ENCODE assay signal across 1 cellular context in the genomic region with DNA sequence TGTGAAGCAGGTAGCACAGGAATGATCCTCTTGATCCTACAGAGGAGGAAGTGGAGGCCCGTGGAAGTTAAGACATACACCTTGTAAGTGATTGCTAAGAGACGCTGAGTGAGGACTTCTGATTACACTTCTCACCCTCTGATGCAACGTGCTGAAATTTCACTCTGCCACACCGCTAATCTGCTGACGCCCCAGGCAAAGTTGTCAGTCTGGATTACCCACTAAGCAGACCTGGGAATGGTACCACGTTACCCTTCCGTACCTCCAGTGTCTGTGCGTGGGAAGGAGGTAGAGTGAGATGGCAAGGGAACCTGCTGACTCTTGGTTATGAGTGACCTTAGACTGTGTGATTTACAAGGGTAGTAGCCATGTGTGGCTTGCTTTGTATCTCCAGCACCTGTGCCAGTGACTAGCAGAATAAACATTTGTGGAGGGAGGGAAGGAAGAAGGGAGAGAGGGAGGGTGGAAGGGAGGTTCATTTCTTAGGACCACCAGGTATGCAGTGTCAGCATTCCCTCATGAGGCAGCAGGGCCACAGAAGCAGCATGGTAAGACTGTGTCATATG.
TF ChIP-seq lines count a peak whose summit lies in the region.

No MANE protein-coding gene starts in this region.

TF ChIP-seq in K562, 482 proteins besides CTCF, POLR2A, EP300 and RAD21 (continued from another document and continues in another):
- TF ChIP-seq ZNF165 (CRISPR knock-in tag; IDR thresholded peaks at IDR 0.05; ENCODE audit: borderline replicate concordance) (0 out of 2 replicates have a peak, but pooled peaks have one; percentile 34), PRPF4 (IDR thresholded peaks at IDR 0.05; ENCODE audit: insufficient read depth, low read depth, low read length, poor library complexity, severe bottlenecking) (no peak), HSF4 (CRISPR knock-in tag; IDR thresholded peaks at IDR 0.05; ENCODE audit: borderline replicate concordance) (peak; percentile 80; the same call in 1 of the 2 replicates), NFXL1 (CRISPR knock-in tag; IDR thresholded peaks at IDR 0.05) (peak; percentile 88; the same call in 1 of the 2 replicates), LARP7 (IDR thresholded peaks at IDR 0.05) (no peak), DDX20 (tag; IDR thresholded peaks at IDR 0.05; ENCODE audit: low read depth) (peak; percentile 66; the same call in 1 of the 2 replicates), KLF10 (CRISPR knock-in tag; IDR thresholded peaks at IDR 0.05) (no peak), NR3C1 (CRISPR knock-in tag; IDR thresholded peaks at IDR 0.05) (no peak), GABPB2 (CRISPR knock-in tag; conservative IDR thresholded peaks at IDR 0.05) (no peak), SIX5 (IDR thresholded peaks at IDR 0.05; ENCODE audit: borderline replicate concordance in 1 of 2, insufficient read depth in 1 of 2, low read depth in 1 of 2, low read length in 2 of 2) (no peak), MAFG (tag; conservative IDR thresholded peaks at IDR 0.05) (peak; percentile 68; the same call in 1 of the 2 replicates), RB1 (IDR thresholded peaks at IDR 0.05; ENCODE audit: low read depth) (no peak), CXXC5 (CRISPR knock-in tag; IDR thresholded peaks at IDR 0.05) (peak; percentile 93), ZNF133 (CRISPR knock-in tag; IDR thresholded peaks at IDR 0.05) (no peak), SRF (CRISPR knock-in tag; IDR thresholded peaks at IDR 0.05) (0 out of 4 replicates have a peak, but pooled peaks of 1 of the 2 experiments have one; percentile 17), JUN (IDR thresholded peaks at IDR 0.05; ENCODE audit: borderline replicate concordance, low read depth, low read length) (peak; percentile 80), JUN (CRISPR knock-in tag; IDR thresholded peaks at IDR 0.05; ENCODE audit: borderline replicate concordance) (no peak), RBBP5 (IDR thresholded peaks at IDR 0.05; ENCODE audit: borderline replicate concordance, insufficient read depth, low read length, poor library complexity, severe bottlenecking) (no peak), TCF3 (CRISPR knock-in tag; IDR thresholded peaks at IDR 0.05) (peak; percentile 32; the same call in 1 of the 2 replicates), MEF2A (IDR thresholded peaks at IDR 0.05; ENCODE audit: control insufficient read depth, low read depth, low read length) (no peak), ZBED1 (IDR thresholded peaks at IDR 0.05) (no peak), CEBPB (tag; IDR thresholded peaks at IDR 0.05) (peak; percentile 91), ZNF121 (CRISPR knock-in tag; conservative IDR thresholded peaks at IDR 0.05) (no peak), FOXJ2 (tag; IDR thresholded peaks at IDR 0.05) (peak; percentile 84), CBFA2T2 (conservative IDR thresholded peaks at IDR 0.05) (no peak), ZNF124 (CRISPR knock-in tag; IDR thresholded peaks at IDR 0.05) (no peak), SLC30A9 (CRISPR knock-in tag; IDR thresholded peaks at IDR 0.05) (no peak), ZNF3 (CRISPR knock-in tag; IDR thresholded peaks at IDR 0.05) (no peak), PHB2 (IDR thresholded peaks at IDR 0.05; ENCODE audit: low read depth) (no peak)
- TF ChIP-seq, protein P1, sequence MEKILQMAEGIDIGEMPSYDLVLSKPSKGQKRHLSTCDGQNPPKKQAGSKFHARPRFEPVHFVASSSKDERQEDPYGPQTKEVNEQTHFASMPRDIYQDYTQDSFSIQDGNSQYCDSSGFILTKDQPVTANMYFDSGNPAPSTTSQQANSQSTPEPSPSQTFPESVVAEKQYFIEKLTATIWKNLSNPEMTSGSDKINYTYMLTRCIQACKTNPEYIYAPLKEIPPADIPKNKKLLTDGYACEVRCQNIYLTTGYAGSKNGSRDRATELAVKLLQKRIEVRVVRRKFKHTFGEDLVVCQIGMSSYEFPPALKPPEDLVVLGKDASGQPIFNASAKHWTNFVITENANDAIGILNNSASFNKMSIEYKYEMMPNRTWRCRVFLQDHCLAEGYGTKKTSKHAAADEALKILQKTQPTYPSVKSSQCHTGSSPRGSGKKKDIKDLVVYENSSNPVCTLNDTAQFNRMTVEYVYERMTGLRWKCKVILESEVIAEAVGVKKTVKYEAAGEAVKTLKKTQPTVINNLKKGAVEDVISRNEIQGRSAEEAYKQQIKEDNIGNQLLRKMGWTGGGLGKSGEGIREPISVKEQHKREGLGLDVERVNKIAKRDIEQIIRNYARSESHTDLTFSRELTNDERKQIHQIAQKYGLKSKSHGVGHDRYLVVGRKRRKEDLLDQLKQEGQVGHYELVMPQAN (IDR thresholded peaks at IDR 0.05; ENCODE audit: borderline replicate concordance) = no peak
- TF ChIP-seq, protein P2, sequence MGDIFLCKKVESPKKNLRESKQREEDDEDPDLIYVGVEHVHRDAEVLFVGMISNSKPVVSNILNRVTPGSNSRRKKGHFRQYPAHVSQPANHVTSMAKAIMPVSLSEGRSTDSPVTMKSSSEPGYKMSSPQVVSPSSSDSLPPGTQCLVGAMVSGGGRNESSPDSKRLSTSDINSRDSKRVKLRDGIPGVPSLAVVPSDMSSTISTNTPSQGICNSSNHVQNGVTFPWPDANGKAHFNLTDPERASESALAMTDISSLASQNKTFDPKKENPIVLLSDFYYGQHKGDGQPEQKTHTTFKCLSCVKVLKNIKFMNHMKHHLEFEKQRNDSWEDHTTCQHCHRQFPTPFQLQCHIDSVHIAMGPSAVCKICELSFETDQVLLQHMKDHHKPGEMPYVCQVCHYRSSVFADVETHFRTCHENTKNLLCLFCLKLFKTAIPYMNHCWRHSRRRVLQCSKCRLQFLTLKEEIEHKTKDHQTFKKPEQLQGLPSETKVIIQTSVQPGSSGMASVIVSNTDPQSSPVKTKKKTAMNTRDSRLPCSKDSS (IDR thresholded peaks at IDR 0.05; ENCODE audit: low read depth, partially characterized antibody) = no peak
- TF ChIP-seq, protein P3, sequence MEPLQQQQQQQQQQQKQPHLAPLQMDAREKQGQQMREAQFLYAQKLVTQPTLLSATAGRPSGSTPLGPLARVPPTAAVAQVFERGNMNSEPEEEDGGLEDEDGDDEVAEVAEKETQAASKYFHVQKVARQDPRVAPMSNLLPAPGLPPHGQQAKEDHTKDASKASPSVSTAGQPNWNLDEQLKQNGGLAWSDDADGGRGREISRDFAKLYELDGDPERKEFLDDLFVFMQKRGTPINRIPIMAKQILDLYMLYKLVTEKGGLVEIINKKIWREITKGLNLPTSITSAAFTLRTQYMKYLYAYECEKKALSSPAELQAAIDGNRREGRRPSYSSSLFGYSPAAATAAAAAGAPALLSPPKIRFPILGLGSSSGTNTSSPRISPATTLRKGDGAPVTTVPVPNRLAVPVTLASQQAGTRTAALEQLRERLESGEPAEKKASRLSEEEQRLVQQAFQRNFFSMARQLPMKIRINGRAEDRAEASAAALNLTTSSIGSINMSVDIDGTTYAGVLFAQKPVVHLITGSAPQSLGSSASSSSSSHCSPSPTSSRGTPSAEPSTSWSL (CRISPR knock-in tag; IDR thresholded peaks at IDR 0.05; ENCODE audit: borderline replicate concordance) = no peak
- TF ChIP-seq, protein P4, sequence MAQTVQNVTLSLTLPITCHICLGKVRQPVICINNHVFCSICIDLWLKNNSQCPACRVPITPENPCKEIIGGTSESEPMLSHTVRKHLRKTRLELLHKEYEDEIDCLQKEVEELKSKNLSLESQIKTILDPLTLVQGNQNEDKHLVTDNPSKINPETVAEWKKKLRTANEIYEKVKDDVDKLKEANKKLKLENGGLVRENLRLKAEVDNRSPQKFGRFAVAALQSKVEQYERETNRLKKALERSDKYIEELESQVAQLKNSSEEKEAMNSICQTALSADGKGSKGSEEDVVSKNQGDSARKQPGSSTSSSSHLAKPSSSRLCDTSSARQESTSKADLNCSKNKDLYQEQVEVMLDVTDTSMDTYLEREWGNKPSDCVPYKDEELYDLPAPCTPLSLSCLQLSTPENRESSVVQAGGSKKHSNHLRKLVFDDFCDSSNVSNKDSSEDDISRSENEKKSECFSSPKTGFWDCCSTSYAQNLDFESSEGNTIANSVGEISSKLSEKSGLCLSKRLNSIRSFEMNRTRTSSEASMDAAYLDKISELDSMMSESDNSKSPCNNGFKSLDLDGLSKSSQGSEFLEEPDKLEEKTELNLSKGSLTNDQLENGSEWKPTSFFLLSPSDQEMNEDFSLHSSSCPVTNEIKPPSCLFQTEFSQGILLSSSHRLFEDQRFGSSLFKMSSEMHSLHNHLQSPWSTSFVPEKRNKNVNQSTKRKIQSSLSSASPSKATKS (CRISPR knock-in tag; IDR thresholded peaks at IDR 0.05) = no peak
- TF ChIP-seq, protein P5, sequence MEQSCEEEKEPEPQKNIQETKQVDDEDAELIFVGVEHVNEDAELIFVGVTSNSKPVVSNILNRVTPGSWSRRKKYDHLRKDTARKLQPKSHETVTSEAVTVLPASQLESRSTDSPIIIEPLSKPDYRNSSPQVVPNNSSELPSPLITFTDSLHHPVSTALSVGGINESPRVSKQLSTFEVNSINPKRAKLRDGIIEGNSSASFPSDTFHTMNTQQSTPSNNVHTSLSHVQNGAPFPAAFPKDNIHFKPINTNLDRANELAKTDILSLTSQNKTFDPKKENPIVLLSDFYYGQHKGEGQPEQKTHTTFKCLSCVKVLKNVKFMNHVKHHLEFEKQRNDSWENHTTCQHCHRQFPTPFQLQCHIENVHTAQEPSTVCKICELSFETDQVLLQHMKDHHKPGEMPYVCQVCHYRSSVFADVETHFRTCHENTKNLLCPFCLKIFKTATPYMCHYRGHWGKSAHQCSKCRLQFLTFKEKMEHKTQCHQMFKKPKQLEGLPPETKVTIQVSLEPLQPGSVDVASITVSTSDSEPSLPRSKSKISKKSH (CRISPR knock-in tag; IDR thresholded peaks at IDR 0.05) = no peak
- TF ChIP-seq, protein P6, sequence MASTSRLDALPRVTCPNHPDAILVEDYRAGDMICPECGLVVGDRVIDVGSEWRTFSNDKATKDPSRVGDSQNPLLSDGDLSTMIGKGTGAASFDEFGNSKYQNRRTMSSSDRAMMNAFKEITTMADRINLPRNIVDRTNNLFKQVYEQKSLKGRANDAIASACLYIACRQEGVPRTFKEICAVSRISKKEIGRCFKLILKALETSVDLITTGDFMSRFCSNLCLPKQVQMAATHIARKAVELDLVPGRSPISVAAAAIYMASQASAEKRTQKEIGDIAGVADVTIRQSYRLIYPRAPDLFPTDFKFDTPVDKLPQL (IDR thresholded peaks at IDR 0.05; ENCODE audit: extremely low read depth, insufficient read length) = no peak
- TF ChIP-seq, protein P7, sequence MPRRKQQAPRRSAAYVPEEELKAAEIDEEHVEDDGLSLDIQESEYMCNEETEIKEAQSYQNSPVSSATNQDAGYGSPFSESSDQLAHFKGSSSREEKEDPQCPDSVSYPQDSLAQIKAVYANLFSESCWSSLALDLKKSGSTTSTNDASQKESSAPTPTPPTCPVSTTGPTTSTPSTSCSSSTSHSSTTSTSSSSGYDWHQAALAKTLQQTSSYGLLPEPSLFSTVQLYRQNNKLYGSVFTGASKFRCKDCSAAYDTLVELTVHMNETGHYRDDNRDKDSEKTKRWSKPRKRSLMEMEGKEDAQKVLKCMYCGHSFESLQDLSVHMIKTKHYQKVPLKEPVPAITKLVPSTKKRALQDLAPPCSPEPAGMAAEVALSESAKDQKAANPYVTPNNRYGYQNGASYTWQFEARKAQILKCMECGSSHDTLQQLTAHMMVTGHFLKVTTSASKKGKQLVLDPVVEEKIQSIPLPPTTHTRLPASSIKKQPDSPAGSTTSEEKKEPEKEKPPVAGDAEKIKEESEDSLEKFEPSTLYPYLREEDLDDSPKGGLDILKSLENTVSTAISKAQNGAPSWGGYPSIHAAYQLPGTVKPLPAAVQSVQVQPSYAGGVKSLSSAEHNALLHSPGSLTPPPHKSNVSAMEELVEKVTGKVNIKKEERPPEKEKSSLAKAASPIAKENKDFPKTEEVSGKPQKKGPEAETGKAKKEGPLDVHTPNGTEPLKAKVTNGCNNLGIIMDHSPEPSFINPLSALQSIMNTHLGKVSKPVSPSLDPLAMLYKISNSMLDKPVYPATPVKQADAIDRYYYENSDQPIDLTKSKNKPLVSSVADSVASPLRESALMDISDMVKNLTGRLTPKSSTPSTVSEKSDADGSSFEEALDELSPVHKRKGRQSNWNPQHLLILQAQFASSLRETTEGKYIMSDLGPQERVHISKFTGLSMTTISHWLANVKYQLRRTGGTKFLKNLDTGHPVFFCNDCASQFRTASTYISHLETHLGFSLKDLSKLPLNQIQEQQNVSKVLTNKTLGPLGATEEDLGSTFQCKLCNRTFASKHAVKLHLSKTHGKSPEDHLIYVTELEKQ (CRISPR knock-in tag; IDR thresholded peaks at IDR 0.05) = no peak
- TF ChIP-seq, protein P8, sequence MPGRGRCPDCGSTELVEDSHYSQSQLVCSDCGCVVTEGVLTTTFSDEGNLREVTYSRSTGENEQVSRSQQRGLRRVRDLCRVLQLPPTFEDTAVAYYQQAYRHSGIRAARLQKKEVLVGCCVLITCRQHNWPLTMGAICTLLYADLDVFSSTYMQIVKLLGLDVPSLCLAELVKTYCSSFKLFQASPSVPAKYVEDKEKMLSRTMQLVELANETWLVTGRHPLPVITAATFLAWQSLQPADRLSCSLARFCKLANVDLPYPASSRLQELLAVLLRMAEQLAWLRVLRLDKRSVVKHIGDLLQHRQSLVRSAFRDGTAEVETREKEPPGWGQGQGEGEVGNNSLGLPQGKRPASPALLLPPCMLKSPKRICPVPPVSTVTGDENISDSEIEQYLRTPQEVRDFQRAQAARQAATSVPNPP (IDR thresholded peaks at IDR 0.05; ENCODE audit: borderline replicate concordance, insufficient read depth, insufficient read length) = no peak
- TF ChIP-seq, protein P9, sequence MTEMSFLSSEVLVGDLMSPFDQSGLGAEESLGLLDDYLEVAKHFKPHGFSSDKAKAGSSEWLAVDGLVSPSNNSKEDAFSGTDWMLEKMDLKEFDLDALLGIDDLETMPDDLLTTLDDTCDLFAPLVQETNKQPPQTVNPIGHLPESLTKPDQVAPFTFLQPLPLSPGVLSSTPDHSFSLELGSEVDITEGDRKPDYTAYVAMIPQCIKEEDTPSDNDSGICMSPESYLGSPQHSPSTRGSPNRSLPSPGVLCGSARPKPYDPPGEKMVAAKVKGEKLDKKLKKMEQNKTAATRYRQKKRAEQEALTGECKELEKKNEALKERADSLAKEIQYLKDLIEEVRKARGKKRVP (CRISPR knock-in tag; IDR thresholded peaks at IDR 0.05) = peak; percentile 98
